8 cellular contexts compared by ENCODE assay signal in the genomic region with DNA sequence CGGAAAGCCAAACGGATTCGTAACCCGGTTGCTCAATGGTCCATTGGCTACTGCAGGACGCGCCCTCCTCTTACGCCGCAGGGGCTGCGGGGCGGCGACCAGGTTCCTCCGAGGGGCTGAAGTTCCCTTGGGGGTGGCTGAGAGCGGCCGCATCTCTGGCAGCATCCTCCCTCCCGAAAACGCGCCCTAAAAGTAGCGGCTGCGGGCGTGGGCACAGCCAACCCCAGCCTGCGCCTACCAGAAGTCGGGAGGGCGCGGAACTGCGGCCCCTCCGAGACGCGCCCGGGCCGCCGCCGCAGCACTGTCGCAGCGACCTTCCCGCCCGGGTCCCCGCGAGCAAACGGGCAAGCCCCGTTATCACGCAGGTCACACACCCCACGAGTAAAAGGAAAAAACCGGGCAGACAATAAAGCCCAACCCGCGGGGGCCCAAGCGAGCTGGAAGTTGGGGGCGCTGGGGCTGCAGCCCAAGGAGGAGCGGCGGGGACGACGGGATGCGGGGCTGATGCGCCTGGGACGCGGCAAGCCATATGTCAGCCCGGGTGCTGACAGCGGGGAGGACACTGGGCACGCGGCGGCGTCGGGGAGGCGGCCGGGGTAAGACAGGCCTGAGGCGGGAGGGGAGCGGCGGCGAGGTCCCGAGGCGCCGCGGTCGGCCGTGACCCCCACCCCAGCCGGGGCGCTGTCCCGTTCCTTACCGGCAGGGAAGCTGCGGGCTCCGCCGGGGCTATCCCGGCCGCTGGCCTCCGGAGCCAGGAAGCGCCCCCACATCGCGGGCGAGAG. TPM values are rescaled to one million over a fixed set of nuclear protein-coding genes. Genes with fewer than 3 reads are reported as not detected.
DNase-seq lines count a peak whose midpoint lies in the region; ATAC-seq lines count a peak whose summit lies in the region.

No MANE protein-coding gene starts in this region.

- peaks cover 1% of the 10 kb centered on the region for H3K79me1 ChIP-seq in mesenchymal stem cell (replicated peaks; ENCODE audit: low read length, poor library complexity, severe bottlenecking)

- H2BK15ac ChIP-seq in mesenchymal stem cell (ENCODE audit: low read depth, poor library complexity, severe bottlenecking) = peak overlapping the region; percentile 77

- DNase-seq in NCI-H82 (lab: John Stamatoyannopoulos, UW) = peak; percentile 77
- DNase-seq in NCI-H82 treated with DMSO at 0.1 percent for 48 hours (lab: John Stamatoyannopoulos, UW; ENCODE audit: unreplicated experiment) = no peak
- DNase-seq in NCI-H146 (lab: John Stamatoyannopoulos, UW) = peak; percentile 68
- DNase-seq in activated CD4-positive, alpha-beta T cell treated with anti-CD3 and anti-CD28 coated beads, Interleukin-2, amount 50 U/mL, for 4 hours = peak; percentile 18
- peak; percentile 21 to 36 (median 27) for DNase-seq in effector memory CD4-positive, alpha-beta T cell
- peak; percentile 69 for DNase-seq in mesenchymal stem cell
- DNase-seq in stimulated activated naive B cell treated with anti-CD40 and anti-IgM and Interleukin-4, amounts not matched to agents 10 μg/mL and 1 μg/mL and 100 μg/mL, for 72 hours = peak; percentile 21

- no peaks in the 10 kb centered on the region for H3K36me3 Mint-ChIP-seq in stimulated activated naive B cell treated with anti-CD40 and anti-IgM and Interleukin-4, amounts not matched to agents 10 μg/mL and 1 μg/mL and 100 μg/mL, for 72 hours

- peak overlapping the region; percentile 92 to 97 for H3K4me3 Mint-ChIP-seq in stimulated activated naive B cell treated with anti-CD40 and anti-IgM and Interleukin-4, amounts not matched to agents 10 μg/mL and 1 μg/mL and 100 μg/mL, for 72 hours

- no peaks in the 10 kb centered on the region for H3K27me3 ChIP-seq in effector memory CD4-positive, alpha-beta T cell (replicated peaks; ENCODE audit: control insufficient read depth, insufficient read depth, low read length, poor library complexity, severe bottlenecking)
- H3K27me3 ChIP-seq in mesenchymal stem cell (ENCODE audit: control insufficient read depth in 1 of 2, insufficient read depth in 1 of 2, low read length in 2 of 2) = no peaks in the 10 kb centered on the region

- peaks cover 7% of the 10 kb centered on the region for H3K4me1 ChIP-seq in effector memory CD4-positive, alpha-beta T cell (ENCODE audit: control insufficient read depth, insufficient read depth, low read length, poor library complexity, severe bottlenecking)
- H3K4me1 ChIP-seq in mesenchymal stem cell (ENCODE audit: control insufficient read depth, insufficient read depth, low read depth, low read length) = peaks cover 2% of the 10 kb centered on the region

- H3K23ac ChIP-seq in mesenchymal stem cell (ENCODE audit: low read length in 2 of 2) = peak overlapping the region in 1 of 2 experiments; percentile 100

- no peaks in the 10 kb centered on the region for H3K27me3 Mint-ChIP-seq in stimulated activated naive B cell treated with anti-CD40 and anti-IgM and Interleukin-4, amounts not matched to agents 10 μg/mL and 1 μg/mL and 100 μg/mL, for 72 hours

- no peak overlapping the region for H2AK5ac ChIP-seq in mesenchymal stem cell (ENCODE audit: low read length, severe bottlenecking)

- H3K36me3 ChIP-seq in effector memory CD4-positive, alpha-beta T cell (ENCODE audit: control insufficient read depth, insufficient read depth, low read length) = peaks cover 5% of the 10 kb centered on the region
- H3K36me3 ChIP-seq in mesenchymal stem cell (ENCODE audit: control insufficient read depth in 1 of 2, insufficient read depth in 2 of 2, low read depth in 1 of 2, low read length in 2 of 2) = no peaks in the 10 kb centered on the region

- peak overlapping the region; percentile 50 for H2BK120ac ChIP-seq in mesenchymal stem cell (ENCODE audit: low read depth, low read length)

- WGBS in mesenchymal stem cell = under 1% methylated on average over 74 of the region's 88 CpGs

- peak overlapping the region in 1 of 2 experiments; percentile 90 for H2BK12ac ChIP-seq in mesenchymal stem cell (ENCODE audit: low read length in 2 of 2)

- peak overlapping the region; percentile 43 to 100 for H3K14ac ChIP-seq in mesenchymal stem cell (ENCODE audit: low read length in 2 of 2)

- H4K8ac ChIP-seq in mesenchymal stem cell (ENCODE audit: low read length) = peak overlapping the region; percentile 52

- H3K27ac ChIP-seq in effector memory CD4-positive, alpha-beta T cell (ENCODE audit: insufficient read depth, low read length, poor library complexity, severe bottlenecking) = peak overlapping the region; percentile 93
- H3K27ac ChIP-seq in mesenchymal stem cell (ENCODE audit: low read length, poor library complexity, severe bottlenecking) = peak overlapping the region; percentile 74

- peak overlapping the region; percentile 99 for H2AFZ ChIP-seq in mesenchymal stem cell (ENCODE audit: low read depth, low read length)

- H4K91ac ChIP-seq in mesenchymal stem cell (ENCODE audit: low read length) = peak overlapping the region; percentile 89

- H3K18ac ChIP-seq in mesenchymal stem cell (ENCODE audit: low read depth in 1 of 2, low read length in 2 of 2) = peak overlapping the region; percentile 98 to 100

- H3K9me3 ChIP-seq in effector memory CD4-positive, alpha-beta T cell (ENCODE audit: control insufficient read depth, low read length) = no peaks in the 10 kb centered on the region
- no peaks in the 10 kb centered on the region for H3K9me3 ChIP-seq in mesenchymal stem cell (ENCODE audit: control insufficient read depth, low read length)

- H3K27ac Mint-ChIP-seq in stimulated activated naive B cell treated with anti-CD40 and anti-IgM and Interleukin-4, amounts not matched to agents 10 μg/mL and 1 μg/mL and 100 μg/mL, for 72 hours = peak overlapping the region; percentile 87

- H3K4me1 Mint-ChIP-seq in stimulated activated naive B cell treated with anti-CD40 and anti-IgM and Interleukin-4, amounts not matched to agents 10 μg/mL and 1 μg/mL and 100 μg/mL, for 72 hours = peaks cover 7 to 22% of the 10 kb centered on the region in 2 donors

- no peaks in the 10 kb centered on the region for H3K9me3 Mint-ChIP-seq in stimulated activated naive B cell treated with anti-CD40 and anti-IgM and Interleukin-4, amounts not matched to agents 10 μg/mL and 1 μg/mL and 100 μg/mL, for 72 hours

- peak overlapping the region; percentile 96 for H3K9ac ChIP-seq in mesenchymal stem cell (ENCODE audit: low read length)

- ATAC-seq in HG02588 (IDR thresholded peaks at IDR 0.05; ENCODE audit: unreplicated experiment) = peak; percentile 44
- peak; percentile 57 to 61 for ATAC-seq in stimulated activated naive B cell treated with anti-CD40 and anti-IgM and Interleukin-4, amounts not matched to agents 10 μg/mL and 1 μg/mL and 100 μg/mL, for 72 hours (replicated peaks)

- H3K4ac ChIP-seq in mesenchymal stem cell (ENCODE audit: low read depth in 1 of 2, low read length in 2 of 2) = peak overlapping the region; percentile 91 to 96

- H3K4me3 ChIP-seq in effector memory CD4-positive, alpha-beta T cell (ENCODE audit: insufficient read depth, low read depth, low read length, poor library complexity, severe bottlenecking) = peak overlapping the region; percentile 93
- H3K4me3 ChIP-seq in mesenchymal stem cell (ENCODE audit: insufficient read depth in 1 of 2, low read depth in 1 of 2, low read length in 2 of 2) = peak overlapping the region; percentile 82 to 91

- peak overlapping the region; percentile 91 for H3K4me2 ChIP-seq in mesenchymal stem cell (ENCODE audit: low read length, poor library complexity, severe bottlenecking)

- H2BK5ac ChIP-seq in mesenchymal stem cell (ENCODE audit: low read depth, low read length, poor library complexity, severe bottlenecking) = peak overlapping the region; percentile 79

RNA-seq across cellular contexts. Expression of a gene that starts 0.7 kb away (rescaled TPM):
- polyA plus RNA-seq in mesenchymal stem cell (2013, experiment 1 of 2) = 6.0 TPM
- polyA plus RNA-seq in mesenchymal stem cell (2013, experiment 2 of 2) = 6.1 TPM
